ENCODE assay signal across 8 cellular contexts in the genomic region with DNA sequence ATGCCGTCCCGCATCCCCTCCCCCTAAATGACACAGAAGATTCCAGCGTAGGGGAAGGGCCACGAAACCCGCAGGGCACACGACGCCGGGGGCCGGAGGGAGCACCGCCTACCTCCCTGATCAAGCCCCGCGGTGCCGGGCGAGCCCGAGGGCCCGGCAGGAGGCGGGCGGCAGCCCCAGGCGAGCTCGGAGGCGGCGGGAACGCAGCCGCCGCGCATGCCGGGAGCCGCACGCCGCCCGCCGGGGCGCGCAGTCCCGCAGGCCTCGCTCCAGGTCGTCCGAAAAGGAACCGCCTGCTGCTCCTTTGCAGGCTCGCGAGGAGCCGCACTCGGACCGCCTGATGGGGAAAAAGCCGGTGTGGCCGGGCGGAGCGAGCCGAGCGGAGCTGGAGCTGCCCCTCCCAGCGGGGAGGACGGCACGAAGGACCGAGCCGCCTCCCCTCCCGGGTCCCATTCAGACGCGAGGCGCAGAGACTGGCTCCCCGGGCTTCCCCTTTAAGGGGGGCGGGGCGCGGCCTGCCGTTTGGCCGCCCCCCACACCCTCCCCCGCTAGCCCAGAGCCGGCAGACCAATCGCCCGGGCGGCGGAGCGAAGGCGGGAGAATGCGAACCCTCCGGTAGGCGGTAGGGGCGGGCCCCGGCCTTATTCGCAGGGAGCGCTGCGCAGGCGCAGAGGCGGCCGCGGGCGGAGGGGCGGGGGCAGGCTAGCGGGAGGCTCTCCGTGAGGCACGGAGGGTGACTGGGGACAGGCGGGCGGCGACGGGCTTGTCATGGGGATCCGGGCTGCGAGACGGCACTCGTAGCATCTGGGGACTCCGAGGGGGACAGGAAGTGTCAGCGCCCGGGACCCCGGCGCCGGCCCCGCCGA. TPM values are rescaled to one million over a fixed set of nuclear protein-coding genes. Genes with fewer than 3 reads are reported as not detected.
DNase-seq lines count a peak whose midpoint lies in the region; ATAC-seq, FAIRE-seq and TF ChIP-seq lines count a peak whose summit lies in the region.

No MANE protein-coding gene starts in this region.

- under 1% methylated on average over 106 of the region's 106 CpGs for WGBS in urinary bladder

- no peaks in the 10 kb centered on the region for H3K36me3 ChIP-seq in urinary bladder (ENCODE audit: insufficient read depth)

- ATAC-seq in HG02840 (IDR thresholded peaks at IDR 0.05; ENCODE audit: low FRiP score, unreplicated experiment) (peak; percentile 62), left cardiac atrium (peak; percentile 94 to 97)

- peak overlapping the region; percentile 92 for H3K4me3 ChIP-seq in urinary bladder (ENCODE audit: low read depth, low read length)

- H3K27ac Mint-ChIP-seq in progenitor cell of endocrine pancreas: peak overlapping the region; percentile 95

- peak overlapping the region; percentile 86 for H3K27ac ChIP-seq in urinary bladder (ENCODE audit: low read depth)

- TF ChIP-seq CTCF in progenitor cell of endocrine pancreas (IDR thresholded peaks at IDR 0.05; ENCODE audit: unreplicated experiment): peak; percentile 33

- H3K9me3 Mint-ChIP-seq in progenitor cell of endocrine pancreas (ENCODE audit: low read depth): no peaks in the 10 kb centered on the region

- no peaks in the 10 kb centered on the region for H3K27me3 Mint-ChIP-seq in progenitor cell of endocrine pancreas

- peak; percentile 68 for TF ChIP-seq POLR2A in GM12891 (IDR thresholded peaks at IDR 0.05; ENCODE audit: low read depth, low read length)

- no peaks in the 10 kb centered on the region for H3K36me3 Mint-ChIP-seq in progenitor cell of endocrine pancreas (ENCODE audit: insufficient read depth)

- FAIRE-seq in GM12891 (lab: Jason Lieb, UNC): peak; percentile 99

- H3K4me1 Mint-ChIP-seq in progenitor cell of endocrine pancreas (ENCODE audit: low read depth): peaks cover 27% of the 10 kb centered on the region

- no peaks in the 10 kb centered on the region for H3K4me1 ChIP-seq in urinary bladder (ENCODE audit: insufficient read depth)

- H3K4me3 Mint-ChIP-seq in progenitor cell of endocrine pancreas (ENCODE audit: low read depth): peak overlapping the region; percentile 96

- intact Hi-C loops in left cardiac atrium (cut with DNase I): loop anchor here in 1 of 2 donors (10.0 kb wide), 1 partner anchor 151 kb away; a partner anchor contains a TSS

- DNase-seq in GM12891 (ENCODE audit: insufficient read length, low spot score) (peak; percentile 75), NCI-H1436 (lab: John Stamatoyannopoulos, UW) (peak; percentile 97), T follicular helper cell (ENCODE audit: low read depth) (peak; percentile 99), amniotic epithelial cell (ENCODE audit: low read depth) (peak; percentile 95), left cardiac atrium (peak; percentile 100), progenitor cell of endocrine pancreas (ENCODE audit: low spot score, unreplicated experiment) (peak; percentile 99)

TF ChIP-seq in GM12891, 5 proteins besides CTCF, POLR2A, EP300 and RAD21:
- TF ChIP-seq POU2F2 (IDR thresholded peaks at IDR 0.05; ENCODE audit: low read depth, low read length) (peak; percentile 23; the same call in 1 of the 2 replicates), SPI1 (IDR thresholded peaks at IDR 0.05; ENCODE audit: low read depth, low read length) (peak; percentile 62), POLR2AphosphoS5 (IDR thresholded peaks at IDR 0.05; ENCODE audit: low read depth, low read length) (peak; percentile 72; the same call in 1 of the 2 replicates), PAX5 (IDR thresholded peaks at IDR 0.05; ENCODE audit: insufficient read depth, low read length, severe bottlenecking) (peak; percentile 11), TAF1 (IDR thresholded peaks at IDR 0.05; ENCODE audit: low read depth, low read length) (peak; percentile 59; the same call in 1 of the 2 replicates)

RNA-seq across cellular contexts. Expression of a gene that starts 0.6 kb away (rescaled TPM):
- 12.1 TPM for polyA plus RNA-seq in GM12891 (2012; ENCODE audit: low read depth, missing spikeins)
- total RNA-seq in left cardiac atrium: 1 to 10 TPM; 5.4 to 6.2 TPM
- total RNA-seq in progenitor cell of endocrine pancreas: 19.2 and 19.9 TPM in 2 replicates
- 13.9 TPM for total RNA-seq in urinary bladder
- polyA plus RNA-seq in urinary bladder: 15.5 TPM

RNA-seq across cellular contexts. Expression of a gene that starts 59.9 kb away (rescaled TPM):
- polyA plus RNA-seq in GM12891 (2012; ENCODE audit: low read depth, missing spikeins): 10.6 TPM
- total RNA-seq in left cardiac atrium: 10 to 100 TPM in 1 of 2 donors, 1 to 10 TPM in 1; 8.7 to 11.2 TPM
- 22.0 and 25.9 TPM in 2 replicates for total RNA-seq in progenitor cell of endocrine pancreas
- total RNA-seq in urinary bladder: 19.6 TPM
- 19.1 TPM for polyA plus RNA-seq in urinary bladder

Comparison
In these comparisons a context has a peak if more than half of its experiments do, and no peak if none do; other contexts are left out.
1. Peak in every context shown above with its lines: DNase-seq, ATAC-seq, H3K4me3 ChIP-seq and H3K27ac ChIP-seq.